Comparison of ENCODE assay signal across 14 cellular contexts in the genomic region with DNA sequence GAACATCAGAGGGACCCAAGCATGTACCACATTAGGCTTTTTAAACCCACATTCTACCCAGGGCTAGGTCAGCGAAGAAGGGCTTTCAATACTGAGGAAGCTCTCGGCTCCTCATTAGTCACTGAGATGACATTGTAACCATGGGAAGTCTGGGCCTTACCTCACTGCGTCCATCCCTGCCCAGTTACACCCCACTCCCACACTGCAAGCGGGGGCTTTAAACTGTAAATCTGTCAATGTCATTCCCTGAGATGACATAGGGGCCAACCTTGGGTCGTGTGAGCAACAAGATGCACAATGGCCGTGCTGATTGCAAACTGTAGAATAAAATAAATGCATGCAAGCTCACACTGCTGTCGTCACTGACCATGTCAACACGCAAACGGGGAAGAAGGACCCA. TPM values are rescaled to one million over a fixed set of nuclear protein-coding genes. Genes with fewer than 3 reads are reported as not detected.
DNase-seq lines count a peak whose midpoint lies in the region; ATAC-seq and TF ChIP-seq lines count a peak whose summit lies in the region.
"Had no signal": no experiment of that assay in that cellular context is flagged by ENCODE, and none has a peak within 500 bp of the region (broad histone marks: within the 10 kb centered on the region; RNA-seq: fewer than 3 reads in every experiment).

No MANE protein-coding gene starts in this region.

- peak; percentile 5 to 10 for DNase-seq in breast epithelium (ENCODE audit: low spot score in 2 of 2)
- DNase-seq in MCF 10A (ENCODE audit: unreplicated experiment) = no peak
- peak; percentile 25 for DNase-seq in endodermal cell
- DNase-seq in osteoblast (ENCODE audit: insufficient read length, low spot score, missing footprints) = peak; percentile 49
- no peak for DNase-seq in GM20000 (ENCODE audit: low spot score)
- no peak for DNase-seq in GM10266 (ENCODE audit: extremely low spot score)
- DNase-seq: natural killer cell had no signal

- no peak overlapping the region for H3K4me3 ChIP-seq in breast epithelium
- no peak overlapping the region for H3K4me3 ChIP-seq in endodermal cell (ENCODE audit: low read length)
- no peak overlapping the region for H3K4me3 ChIP-seq in osteoblast (ENCODE audit: insufficient read depth, low read length)
- H3K4me3 ChIP-seq: GM12878, psoas muscle, testis had no signal

- H3K27me3 Mint-ChIP-seq in MCF 10A (ENCODE audit: insufficient read depth, unreplicated experiment) (no peaks in the 10 kb centered on the region), endodermal cell (ENCODE audit: insufficient read depth) (peaks cover 3% of the 10 kb centered on the region)

- no peaks in the 10 kb centered on the region for H4K20me1 ChIP-seq in osteoblast (ENCODE audit: insufficient read depth, low read length)

- TF ChIP-seq CTCF in breast epithelium (IDR thresholded peaks at IDR 0.05) (no peak), MCF 10A (IDR thresholded peaks at IDR 0.05; ENCODE audit: unreplicated experiment) (no peak), endodermal cell (conservative IDR thresholded peaks at IDR 0.05) (no peak), osteoblast (IDR thresholded peaks at IDR 0.05; ENCODE audit: extremely low read depth, low read depth, low read length) (no peak), GM20000 (IDR thresholded peaks at IDR 0.05; ENCODE audit: extremely low read depth, missing control alignments) (no peak), GM10266 (IDR thresholded peaks at IDR 0.05; ENCODE audit: control insufficient read depth, insufficient read depth, low read depth, missing control alignments) (no peak)

- H3K36me3 Mint-ChIP-seq in MCF 10A (ENCODE audit: insufficient read depth, unreplicated experiment) = no peaks in the 10 kb centered on the region
- no peaks in the 10 kb centered on the region for H3K36me3 Mint-ChIP-seq in endodermal cell (ENCODE audit: low read depth)
- H3K36me3 Mint-ChIP-seq: natural killer cell had no signal

- CTCF ChIA-PET in MCF 10A (lab: Yijun Ruan, JAX) = interaction anchor here (0.6 to 1.4 kb wide), 9 partner anchors 14 to 420 kb away, joined by 3 to 8 read pairs (median 4); no protein-coding TSS in a partner anchor

- H3K27me3 ChIP-seq in breast epithelium = no peaks in the 10 kb centered on the region
- H3K27me3 ChIP-seq in endodermal cell (ENCODE audit: control insufficient read depth, insufficient read depth, low read length, poor library complexity, severe bottlenecking) = no peaks in the 10 kb centered on the region
- peaks cover 7% of the 10 kb centered on the region for H3K27me3 ChIP-seq in osteoblast (ENCODE audit: insufficient read depth, low read length)
- H3K27me3 ChIP-seq: BE2C, brain microvascular endothelial cell, testis had no signal

- no peak for ATAC-seq in HG02798 (IDR thresholded peaks at IDR 0.05; ENCODE audit: poor library complexity, unreplicated experiment)
- no peak for ATAC-seq in HG03520 (IDR thresholded peaks at IDR 0.05; ENCODE audit: unreplicated experiment)

- no peak for TF ChIP-seq POLR2A in breast epithelium (IDR thresholded peaks at IDR 0.05)

- H3K9me3 ChIP-seq in breast epithelium = no peaks in the 10 kb centered on the region
- H3K9me3 ChIP-seq in endodermal cell (ENCODE audit: control insufficient read depth, low read length) = no peaks in the 10 kb centered on the region
- H3K9me3 ChIP-seq in osteoblast (ENCODE audit: low read depth, low read length) = no peaks in the 10 kb centered on the region
- H3K9me3 ChIP-seq: BE2C, psoas muscle, testis had no signal

- POLR2A ChIA-PET in MCF 10A (lab: Yijun Ruan, JAX) = no interaction called here

- H3K9me3 Mint-ChIP-seq in MCF 10A (ENCODE audit: unreplicated experiment) (no peaks in the 10 kb centered on the region), endodermal cell (no peaks in the 10 kb centered on the region)
- H3K9me3 Mint-ChIP-seq: natural killer cell had no signal

- H3K27ac ChIP-seq in breast epithelium (no peak overlapping the region), endodermal cell (ENCODE audit: low read depth, low read length) (no peak overlapping the region), osteoblast (ENCODE audit: low read depth, low read length) (no peak overlapping the region)
- H3K27ac ChIP-seq: brain microvascular endothelial cell, psoas muscle, testis had no signal

- H3K27ac Mint-ChIP-seq in MCF 10A (ENCODE audit: low read depth, unreplicated experiment) (no peak overlapping the region), endodermal cell (no peak overlapping the region)
- H3K27ac Mint-ChIP-seq: natural killer cell had no signal

- no peaks in the 10 kb centered on the region for H3K36me3 ChIP-seq in breast epithelium
- no peaks in the 10 kb centered on the region for H3K36me3 ChIP-seq in endodermal cell (ENCODE audit: control insufficient read depth, insufficient read depth, low read length)
- H3K36me3 ChIP-seq in osteoblast (ENCODE audit: insufficient read depth, low read length) = no peaks in the 10 kb centered on the region
- H3K36me3 ChIP-seq: BE2C, brain microvascular endothelial cell had no signal

- no peak overlapping the region for H3K4me3 Mint-ChIP-seq in MCF 10A (ENCODE audit: unreplicated experiment)
- no peak overlapping the region for H3K4me3 Mint-ChIP-seq in endodermal cell
- H3K4me3 Mint-ChIP-seq: natural killer cell had no signal

- H3K9ac ChIP-seq in endodermal cell (ENCODE audit: extremely low read depth, low read length, poor library complexity, severe bottlenecking) = no peak overlapping the region

- H3K4me1 Mint-ChIP-seq in MCF 10A (ENCODE audit: insufficient read depth, unreplicated experiment) (peaks cover 5% of the 10 kb centered on the region), endodermal cell (no peaks in the 10 kb centered on the region)

- BruUV-seq in MCF 10A (replicated peaks; lab: Mats Ljungman, UMichigan) = no TSS peak

- H3K4me1 ChIP-seq in breast epithelium (no peaks in the 10 kb centered on the region), endodermal cell (ENCODE audit: control insufficient read depth, insufficient read depth, low read length) (no peaks in the 10 kb centered on the region), osteoblast (ENCODE audit: insufficient read depth, low read length) (no peaks in the 10 kb centered on the region)
- H3K4me1 ChIP-seq: psoas muscle, testis had no signal

- intact Hi-C loops in breast epithelium (cut with DNase I; ENCODE audit: low total_unique reads) (no loop called here), MCF 10A (cut with micrococcal nuclease) (loop anchor here (2.0 kb wide), 1 partner anchor 620 kb away; no protein-coding TSS in a partner anchor)

- H3K4me2 ChIP-seq in osteoblast (ENCODE audit: insufficient read depth, low read length) = peak overlapping the region; percentile 43

- peak overlapping the region; percentile 68 for H2AFZ ChIP-seq in osteoblast (ENCODE audit: low read length)

- no peaks in the 10 kb centered on the region for H3K79me2 ChIP-seq in osteoblast (ENCODE audit: insufficient read depth, low read length)

- WGBS in endodermal cell (ENCODE audit: insufficient coverage in 1 of 2, insufficient read length in 1 of 2), 2 experiments = 87 to 94% methylated on average over 6 to 9 of the region's 9 CpGs

RNA-seq across cellular contexts. Expression of a gene that starts 21.7 kb away (rescaled TPM):
- total RNA-seq in breast epithelium = 10 to 100 TPM; 31.8 to 34.0 (median 33.3) TPM
- total RNA-seq in MCF 10A (2022) = 77.1 and 100 TPM in 2 replicates
- total RNA-seq in endodermal cell = 10 to 100 TPM; 74.8 to 76.1 TPM
- polyA plus RNA-seq in endodermal cell (2013, experiment 1 of 2) = 84.3 TPM
- polyA plus RNA-seq in endodermal cell (2013, experiment 2 of 2) = 82.9 TPM
- total RNA-seq in osteoblast = 48.6 and 56.8 TPM in 2 replicates

Comparison
In these comparisons a context has a peak if more than half of its experiments do, and no peak if none do; other contexts are left out.
1. DNase-seq: peak in breast epithelium (2 of 2), endodermal cell (single experiment) and osteoblast (single experiment); none in MCF 10A (single experiment), GM20000 (single experiment) and GM10266 (single experiment).